In the genomic region with DNA sequence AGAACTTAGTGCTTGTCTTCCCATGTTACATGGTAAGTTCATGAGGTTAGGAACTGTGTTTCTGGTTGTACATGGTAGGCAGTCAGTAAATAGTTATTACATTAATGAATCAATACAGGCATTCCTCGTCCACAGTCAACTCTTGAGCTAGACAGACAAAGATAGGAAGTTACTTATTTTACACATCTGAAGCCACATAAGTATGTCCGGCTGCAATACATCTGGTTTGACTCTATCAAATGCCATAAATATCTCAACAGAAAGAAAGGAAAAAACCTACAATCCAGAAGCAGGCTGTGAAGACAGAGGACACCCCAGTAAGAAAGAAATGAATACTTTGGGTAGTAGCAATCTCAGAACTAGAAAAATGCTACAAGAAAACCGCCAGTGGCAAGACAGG, we compare ENCODE assay signal across 12 cellular contexts.
DNase-seq lines count a peak whose midpoint lies in the region; ATAC-seq and TF ChIP-seq lines count a peak whose summit lies in the region.
"Had no signal": no experiment of that assay in that cellular context is flagged by ENCODE, and none has a peak within 500 bp of the region (broad histone marks: within the 10 kb centered on the region; RNA-seq: fewer than 3 reads in every experiment).

No MANE protein-coding gene starts in this region.

- H3K36me3 Mint-ChIP-seq in glutamatergic neuron (ENCODE audit: unreplicated experiment) = no peaks in the 10 kb centered on the region

- H3K36me3 ChIP-seq in KOPT-K1 (ENCODE audit: insufficient read depth, low read length) = no peaks in the 10 kb centered on the region
- H3K36me3 ChIP-seq in adipocyte (ENCODE audit: control insufficient read depth, insufficient read depth, low read length, severe bottlenecking) = no peaks in the 10 kb centered on the region
- H3K36me3 ChIP-seq in neutrophil = no peaks in the 10 kb centered on the region
- H3K36me3 ChIP-seq: HAP-1 had no signal

- H3K9me3 ChIP-seq in KOPT-K1 (ENCODE audit: insufficient read depth, low read length, poor library complexity, severe bottlenecking) = no peaks in the 10 kb centered on the region
- H3K9me3 ChIP-seq in adipocyte (ENCODE audit: control insufficient read depth, low read length) = no peaks in the 10 kb centered on the region
- no peaks in the 10 kb centered on the region for H3K9me3 ChIP-seq in neutrophil
- H3K9me3 ChIP-seq: HAP-1 had no signal

- peak overlapping the region; percentile 69 for H3K9ac ChIP-seq in adipocyte (ENCODE audit: low read length)

- no peak for TF ChIP-seq CTCF in neutrophil (IDR thresholded peaks at IDR 0.05)
- no peak for TF ChIP-seq CTCF in glutamatergic neuron (IDR thresholded peaks at IDR 0.05; ENCODE audit: partially characterized antibody, unreplicated experiment)

- ATAC-seq in HG02885 (IDR thresholded peaks at IDR 0.05; ENCODE audit: poor library complexity, unreplicated experiment) = no peak

- H3K27me3 Mint-ChIP-seq in glutamatergic neuron (ENCODE audit: unreplicated experiment) = no peaks in the 10 kb centered on the region

- no peaks in the 10 kb centered on the region for H3K9me3 Mint-ChIP-seq in glutamatergic neuron (ENCODE audit: unreplicated experiment)

- H3K27me3 ChIP-seq in adipocyte (replicated peaks; ENCODE audit: control insufficient read depth, insufficient read depth, low read length) = no peaks in the 10 kb centered on the region
- no peaks in the 10 kb centered on the region for H3K27me3 ChIP-seq in neutrophil

- H3K27ac ChIP-seq in KOPT-K1 (ENCODE audit: low read depth, low read length, poor library complexity, severe bottlenecking) (peak overlapping the region; percentile 79), neutrophil (peak overlapping the region; percentile 82)

- H3K4me1 Mint-ChIP-seq in glutamatergic neuron (ENCODE audit: low read depth, unreplicated experiment) = no peaks in the 10 kb centered on the region

- peak overlapping the region; percentile 4 for H3K4me3 ChIP-seq in adipocyte (ENCODE audit: low read length)
- peak overlapping the region; percentile 19 to 33 for H3K4me3 ChIP-seq in neutrophil (ENCODE audit: low read depth in 1 of 2, low read length in 1 of 2)
- H3K4me3 ChIP-seq: HAP-1 had no signal

- DNase-seq in EH (ENCODE audit: low read depth) (peak; percentile 75), adipocyte (ENCODE audit: low read depth) (peak; percentile 52), NCI-H128 (lab: John Stamatoyannopoulos, UW; ENCODE audit: unreplicated experiment) (no peak), glutamatergic neuron (no peak), NCI-H526 (lab: John Stamatoyannopoulos, UW) (no peak)
- DNase-seq: kidney, NCI-H1694 treated with DMSO at 0.1 percent for 48 hours, posterior cingulate gyrus had no signal

- no peak overlapping the region for H3K4me3 Mint-ChIP-seq in glutamatergic neuron (ENCODE audit: unreplicated experiment)

- H3K27ac Mint-ChIP-seq in glutamatergic neuron (ENCODE audit: unreplicated experiment) = no peak overlapping the region

- peaks cover 51% of the 10 kb centered on the region for H3K4me1 ChIP-seq in adipocyte (ENCODE audit: control insufficient read depth, insufficient read depth, low read length)
- H3K4me1 ChIP-seq in neutrophil (ENCODE audit: control insufficient read depth in 1 of 2, insufficient read depth in 1 of 2, low read depth in 1 of 2, low read length in 1 of 2) = peaks cover 56 to 66% of the 10 kb centered on the region in 2 experiments

Comparison
In these comparisons a context has a peak if more than half of its experiments do, and no peak if none do; other contexts are left out.
1. DNase-seq: peak in EH (single experiment) and adipocyte (single experiment); none in NCI-H128 (single experiment), glutamatergic neuron (single experiment) and NCI-H526 (0 of 2).